Comparison of ENCODE assay signal across 25 cellular contexts in genomic region chr1:203035111-203036000, GRCh38. TPM values are rescaled to one million over a fixed set of nuclear protein-coding genes. Genes with fewer than 3 reads are reported as not detected.
DNase-seq lines count a peak whose midpoint lies in the region; ATAC-seq, FAIRE-seq and TF ChIP-seq lines count a peak whose summit lies in the region.
"Had no signal": no experiment of that assay in that cellular context is flagged by ENCODE, and none has a peak within 500 bp of the region (broad histone marks: within the 10 kb centered on the region; RNA-seq: fewer than 3 reads in every experiment).

No MANE protein-coding gene starts in this region.

- in situ Hi-C loops in K562 (cut with MboI), result no loop called here

- no peak overlapping the region for H2AFZ ChIP-seq in K562 (ENCODE audit: low read depth, low read length)
- H2AFZ ChIP-seq in smooth muscle cell (ENCODE audit: low read depth), result no peak overlapping the region
- H2AFZ ChIP-seq: PC-9 had no signal

- DNase-seq in right atrium auricular region (ENCODE audit: low spot score), result peak; percentile 43
- DNase-seq in Right ventricle myocardium superior, result no peak
- no peak for DNase-seq in K562 (ENCODE audit: extremely low read depth in 1 of 4, low spot score in 3 of 4)
- peak; percentile 59 for DNase-seq in kidney
- no peak for DNase-seq in smooth muscle cell (lab: John Stamatoyannopoulos, UW; ENCODE audit: unreplicated experiment)
- no peak for DNase-seq in NCI-H82 treated with DMSO at 0.1 percent for 48 hours (lab: John Stamatoyannopoulos, UW; ENCODE audit: unreplicated experiment)
- DNase-seq in NCI-H2107 (lab: John Stamatoyannopoulos, UW), result no peak
- DNase-seq in lower lobe of right lung, result no peak
- DNase-seq: activated CD4-positive, CD25-positive, alpha-beta regulatory T cell treated with anti-CD3 and anti-CD28 coated beads, Interleukin-2, amount 50 U/mL, for 72 hours; CD4-positive, alpha-beta memory T cell; central memory CD4-positive, alpha-beta T cell; HFFc6; Karpas-422; kidney glomerular epithelial cell; NCI-H1092 treated with DMSO at 0.1 percent for 48 hours; NCI-H2081; NCI-H748 treated with DMSO at 0.1 percent for 48 hours; PC-9; stimulated activated CD4-positive, alpha-beta T cell treated with anti-CD3 and anti-CD28 coated beads, Interleukin-4, amount 100 ng/mL, for 24 hours; uterus had no signal

- 13% methylated on average over 15 of the region's 15 CpGs for WGBS in K562 (ENCODE audit: insufficient coverage, low coverage, missing lambda C conversion rate)
- WGBS in smooth muscle cell (ENCODE audit: low lambda C conversion rate), result 65% methylated on average over 15 of the region's 15 CpGs

- TF ChIP-seq CTCF in right atrium auricular region (IDR thresholded peaks at IDR 0.05) (no peak), K562 (IDR thresholded peaks at IDR 0.05 in 2 of 3, conservative IDR thresholded peaks at IDR 0.05 in 1 of 3; ENCODE audit: insufficient read depth in 2 of 3, low read depth in 1 of 3, low read length in 3 of 3) (0 out of 6 replicates have a peak, but pooled peaks of 1 of the 3 experiments have one; percentile 11), kidney (IDR thresholded peaks at IDR 0.05; ENCODE audit: borderline replicate concordance, extremely low read depth, insufficient read depth) (no peak), smooth muscle cell (IDR thresholded peaks at IDR 0.05; ENCODE audit: borderline replicate concordance, insufficient read depth, poor library complexity, severe bottlenecking) (no peak), lower lobe of right lung (IDR thresholded peaks at IDR 0.05) (no peak)

- H3K9me3 ChIP-seq in right atrium auricular region, result no peaks in the 10 kb centered on the region
- no peaks in the 10 kb centered on the region for H3K9me3 ChIP-seq in K562 (replicated peaks; ENCODE audit: control insufficient read depth, insufficient read depth, low read depth, low read length)
- no peaks in the 10 kb centered on the region for H3K9me3 ChIP-seq in kidney (ENCODE audit: control insufficient read depth in 1 of 2, low read length in 2 of 2)
- H3K9me3 ChIP-seq in smooth muscle cell (replicated peaks; ENCODE audit: low read depth), result no peaks in the 10 kb centered on the region
- H3K9me3 ChIP-seq in lower lobe of right lung, result no peaks in the 10 kb centered on the region
- H3K9me3 ChIP-seq: uterus had no signal

- H3K79me2 ChIP-seq in K562 (ENCODE audit: control insufficient read depth, insufficient read depth, low read length) (no peaks in the 10 kb centered on the region), smooth muscle cell (ENCODE audit: low read depth) (peaks cover 13% of the 10 kb centered on the region)

- no TSS peak for BruUV-seq in K562 (replicated peaks; lab: Mats Ljungman, UMichigan)

- H4K20me1 ChIP-seq in K562 (replicated peaks; ENCODE audit: control insufficient read depth, insufficient read depth, low read length), result peaks cover 52% of the 10 kb centered on the region
- H4K20me1 ChIP-seq in smooth muscle cell (ENCODE audit: low read depth), result peaks cover 99% of the 10 kb centered on the region

- H3K9ac ChIP-seq in K562 (ENCODE audit: insufficient read depth in 1 of 2, low read depth in 2 of 2, low read length in 2 of 2), result no peak overlapping the region
- H3K9ac ChIP-seq in kidney (ENCODE audit: low read length in 2 of 2), result no peak overlapping the region
- H3K9ac ChIP-seq in smooth muscle cell (ENCODE audit: low read depth), result no peak overlapping the region

- H3K27ac ChIP-seq in right atrium auricular region, result peak overlapping the region; percentile 81 to 91
- no peak overlapping the region for H3K27ac ChIP-seq in K562 (ENCODE audit: extremely low read depth, low read depth, low read length)
- no peak overlapping the region for H3K27ac ChIP-seq in kidney (ENCODE audit: low read depth in 2 of 2, low read length in 2 of 2)
- peak overlapping the region; percentile 32 for H3K27ac ChIP-seq in smooth muscle cell (ENCODE audit: low read depth)
- H3K27ac ChIP-seq in lower lobe of right lung, result no peak overlapping the region
- H3K27ac ChIP-seq: PC-9, uterus had no signal

- CTCF ChIA-PET in K562 (lab: Yijun Ruan, JAX; ENCODE audit: low intra/inter-chr PET ratio), result no interaction called here

- POLR2A ChIA-PET in K562 (lab: Yijun Ruan, JAX), result interaction anchor here (0.6 to 2.6 kb wide), 11 partner anchors 7 to 271 kb away, joined by 3 to 13 read pairs (median 3); partner anchors contain the start of gene PPFIA4

- H3F3A ChIP-seq in smooth muscle cell (ENCODE audit: low read depth), result peaks cover 3% of the 10 kb centered on the region

- ATAC-seq in Right ventricle myocardium superior (ENCODE audit: poor library complexity) (no peak), K562 (no peak), lower lobe of right lung (no peak)
- ATAC-seq: activated T-helper 17 cell treated with anti-CD3 and anti-CD28 coated beads, Interleukin-2, amount 50 U/mL, for 72 hours had no signal

- intact Hi-C loops in Right ventricle myocardium superior (cut with DNase I), result loop anchor here (5.0 kb wide), 1 partner anchor 232 kb away; no protein-coding TSS in a partner anchor
- intact Hi-C loops in K562 (cut with micrococcal nuclease), result loop anchor here (5.0 to 10.0 kb wide), 2 partner anchors 82 to 299 kb away; no protein-coding TSS in a partner anchor
- intact Hi-C loops in kidney (cut with DNase I), result no loop called here
- intact Hi-C loops in lower lobe of right lung (cut with DNase I), result loop anchor here (10.0 kb wide), 1 partner anchor 169 kb away; no protein-coding TSS in a partner anchor

- H3K9me1 ChIP-seq in K562 (ENCODE audit: control insufficient read depth, insufficient read depth, low read length), result no peaks in the 10 kb centered on the region

- H3K27me3 ChIP-seq in right atrium auricular region (no peaks in the 10 kb centered on the region), K562 (ENCODE audit: control insufficient read depth in 2 of 2, insufficient read depth in 2 of 2, low read length in 2 of 2) (peaks cover 23 to 35% of the 10 kb centered on the region in 2 experiments; a peak in 4 of 5 replicates), smooth muscle cell (ENCODE audit: low read depth) (no peaks in the 10 kb centered on the region), lower lobe of right lung (ENCODE audit: low read depth) (peaks cover 5% of the 10 kb centered on the region)
- H3K27me3 ChIP-seq: uterus had no signal

- no peak for TF ChIP-seq POLR2A in K562 (conservative IDR thresholded peaks at IDR 0.05)

- H3K4me2 ChIP-seq in K562 (ENCODE audit: insufficient read depth, low read length) (no peak overlapping the region), smooth muscle cell (peak overlapping the region; percentile 56)
- H3K4me2 ChIP-seq: PC-9 had no signal

- no peak overlapping the region for H3K4me3 ChIP-seq in right atrium auricular region
- no peak overlapping the region for H3K4me3 ChIP-seq in K562
- no peak overlapping the region for H3K4me3 ChIP-seq in kidney (ENCODE audit: low read length in 2 of 2)
- no peak overlapping the region for H3K4me3 ChIP-seq in smooth muscle cell
- no peak overlapping the region for H3K4me3 ChIP-seq in lower lobe of right lung
- H3K4me3 ChIP-seq: PC-9, uterus had no signal

- no peak for TF ChIP-seq EP300 in K562 (IDR thresholded peaks at IDR 0.05; ENCODE audit: low read length)

- H3K4me1 ChIP-seq in right atrium auricular region (peaks cover 0 to 53% of the 10 kb centered on the region in 2 donors), K562 (replicated peaks in 1 of 2; ENCODE audit: control insufficient read depth in 2 of 2, insufficient read depth in 2 of 2, low read length in 2 of 2) (no peaks in the 10 kb centered on the region; a peak in 2 of 5 replicates), kidney (ENCODE audit: control insufficient read depth in 1 of 2, insufficient read depth in 1 of 2, low read depth in 1 of 2, low read length in 2 of 2) (peaks cover 0 to 2% of the 10 kb centered on the region in 2 donors), smooth muscle cell (ENCODE audit: low read depth) (peaks cover 8% of the 10 kb centered on the region), lower lobe of right lung (no peaks in the 10 kb centered on the region)
- H3K4me1 ChIP-seq: uterus had no signal

- H3K36me3 ChIP-seq in right atrium auricular region (no peaks in the 10 kb centered on the region), K562 (ENCODE audit: control insufficient read depth, insufficient read depth, low read length) (no peaks in the 10 kb centered on the region; the same call in 2 of the 3 replicates), kidney (ENCODE audit: control insufficient read depth in 1 of 2, insufficient read depth in 2 of 2, low read length in 2 of 2) (no peaks in the 10 kb centered on the region), smooth muscle cell (ENCODE audit: low read depth) (no peaks in the 10 kb centered on the region), lower lobe of right lung (no peaks in the 10 kb centered on the region)
- H3K36me3 ChIP-seq: uterus had no signal

- TF ChIP-seq RAD21 in K562 (CRISPR knock-in tag; conservative IDR thresholded peaks at IDR 0.05 in 1 of 2, IDR thresholded peaks at IDR 0.05 in 1 of 2), result no peak

- FAIRE-seq in K562 (lab: Jason Lieb, UNC), result no peak
- no peak for FAIRE-seq in kidney (lab: Jason Lieb, UNC)
- FAIRE-seq: endometrium, GM19239 had no signal

RNA-seq across cellular contexts. Expression of gene PPFIA4, which starts 9.1 kb away (rescaled TPM):
- total RNA-seq in right atrium auricular region (10 to 100 TPM; 16.3 to 19.2 TPM), Right ventricle myocardium superior (19.3 TPM), K562 (2014; rRNA removed) (0.94 and 1.00 TPM in 2 replicates), K562 (2014; rRNA removed; fragmentation: Illumina TruSeq; extraction: Trizol) (0.22 and 0.36 TPM in 2 replicates), K562 (2015; rRNA removed; fragmentation: Illumina TruSeq; extraction: Trizol) (0.43 and 0.60 TPM in 2 replicates), K562 (2021) (1.9 and 2.0 TPM in 2 replicates), kidney (1.7 TPM), smooth muscle cell (10.4 and 10.8 TPM in 2 replicates), lower lobe of right lung (1.3 TPM)
- 88.7 and 176 TPM in 2 replicates for total RNA-seq in K562 (2011; cell fraction: chromatin; rRNA removed; ENCODE audit: low replicate concordance)
- total RNA-seq in K562 (2011; cell fraction: nucleolus; rRNA removed), result 60.7 and 63.9 TPM in 2 replicates
- 62.3 and 64.9 TPM in 2 replicates for total RNA-seq in K562 (2011; cell fraction: nucleoplasm; rRNA removed)
- polyA plus RNA-seq in K562 (2011; rRNA removed) (12.0 and 15.5 TPM in 2 replicates), K562 (2014; fragmentation: Illumina TruSeq; extraction: Trizol) (0.69 and 0.70 TPM in 2 replicates), K562 (2014; fragmentation: Nextera tagmentation; extraction: Ambion mirVana) (under 1 TPM; 0.07 to 0.08 TPM), K562 (2014; rRNA removed) (1.2 and 5.3 TPM in 2 replicates), kidney (ENCODE audit: insufficient read depth, low read depth, low replicate concordance) (5.2 TPM), smooth muscle cell (6.5 and 9.0 TPM in 2 replicates)
- 4.9 and 6.3 TPM in 2 replicates for polyA plus RNA-seq in K562 (2011; cell fraction: cytosol; rRNA removed)
- 133 and 139 TPM in 2 replicates for polyA plus RNA-seq in K562 (2011; cell fraction: nucleus; rRNA removed)
- polyA plus RNA-seq in K562 (2012), result 3.8 and 4.7 TPM in 2 replicates
- 5.5 and 9.7 TPM in 2 replicates for polyA minus RNA-seq in K562 (2011; rRNA and poly(A)+ RNA removed)
- 5.2 and 6.8 TPM in 2 replicates for polyA minus RNA-seq in K562 (2011; cell fraction: cytosol; rRNA and poly(A)+ RNA removed)
- 32.0 and 45.5 TPM in 2 replicates for polyA minus RNA-seq in K562 (2011; cell fraction: nucleus; rRNA and poly(A)+ RNA removed)
- polyA plus RNA-seq: CD4-positive, alpha-beta memory T cell had no signal

RNA-seq across cellular contexts. Expression of gene TMEM183A, which starts 28.2 kb away (rescaled TPM):
- total RNA-seq in right atrium auricular region (10 to 100 TPM; 29.6 to 39.1 TPM), Right ventricle myocardium superior (21.8 TPM), K562 (2014; rRNA removed) (119 and 136 TPM in 2 replicates), K562 (2014; rRNA removed; fragmentation: Illumina TruSeq; extraction: Trizol) (127 and 136 TPM in 2 replicates), K562 (2015; rRNA removed; fragmentation: Illumina TruSeq; extraction: Trizol) (114 TPM in 2 replicates), K562 (2021) (124 and 143 TPM in 2 replicates), kidney (47.9 TPM), smooth muscle cell (55.0 and 68.6 TPM in 2 replicates), lower lobe of right lung (52.0 TPM)
- total RNA-seq in K562 (2011; cell fraction: chromatin; rRNA removed; ENCODE audit: low replicate concordance), result 131 and 149 TPM in 2 replicates
- total RNA-seq in K562 (2011; cell fraction: nucleolus; rRNA removed), result 80.0 and 91.2 TPM in 2 replicates
- 117 and 162 TPM in 2 replicates for total RNA-seq in K562 (2011; cell fraction: nucleoplasm; rRNA removed)
- polyA plus RNA-seq in K562 (2011; rRNA removed) (166 and 180 TPM in 2 replicates), K562 (2014; fragmentation: Illumina TruSeq; extraction: Trizol) (144 and 190 TPM in 2 replicates), K562 (2014; fragmentation: Nextera tagmentation; extraction: Ambion mirVana) (10 to 100 TPM; 23.4 to 31.8 TPM), K562 (2014; rRNA removed) (124 and 139 TPM in 2 replicates), kidney (ENCODE audit: insufficient read depth, low read depth, low replicate concordance) (47.5 TPM), smooth muscle cell (54.9 and 60.4 TPM in 2 replicates)
- 195 and 277 TPM in 2 replicates for polyA plus RNA-seq in K562 (2011; cell fraction: cytosol; rRNA removed)
- 226 and 265 TPM in 2 replicates for polyA plus RNA-seq in K562 (2011; cell fraction: nucleus; rRNA removed)
- 81.2 and 82.1 TPM in 2 replicates for polyA plus RNA-seq in K562 (2012)
- polyA minus RNA-seq in K562 (2011; rRNA and poly(A)+ RNA removed), result 195 and 208 TPM in 2 replicates
- polyA minus RNA-seq in K562 (2011; cell fraction: cytosol; rRNA and poly(A)+ RNA removed), result 63.5 and 86.2 TPM in 2 replicates
- polyA minus RNA-seq in K562 (2011; cell fraction: nucleus; rRNA and poly(A)+ RNA removed), result 54.9 and 85.7 TPM in 2 replicates

RNA-seq across cellular contexts. Expression of gene MYOG, which starts 50.5 kb away (rescaled TPM):
- total RNA-seq in right atrium auricular region (not detected), Right ventricle myocardium superior (not detected), K562 (2014; rRNA removed) (not detected in 2 replicates), K562 (2014; rRNA removed; fragmentation: Illumina TruSeq; extraction: Trizol) (not detected in 2 replicates), K562 (2015; rRNA removed; fragmentation: Illumina TruSeq; extraction: Trizol) (not detected in 2 replicates), K562 (2021) (not detected in 2 replicates), kidney (not detected), smooth muscle cell (not detected in 2 replicates), lower lobe of right lung (not detected)
- not detected in 2 replicates for total RNA-seq in K562 (2011; cell fraction: chromatin; rRNA removed; ENCODE audit: low replicate concordance)
- total RNA-seq in K562 (2011; cell fraction: nucleolus; rRNA removed), result not detected in 2 replicates
- not detected in 2 replicates for total RNA-seq in K562 (2011; cell fraction: nucleoplasm; rRNA removed)
- polyA plus RNA-seq in K562 (2011; rRNA removed) (not detected in 2 replicates), K562 (2014; fragmentation: Illumina TruSeq; extraction: Trizol) (not detected in 2 replicates), K562 (2014; fragmentation: Nextera tagmentation; extraction: Ambion mirVana) (not detected), K562 (2014; rRNA removed) (not detected in 2 replicates), kidney (ENCODE audit: insufficient read depth, low read depth, low replicate concordance) (not detected), smooth muscle cell (0.41 TPM in 1 of 2 replicates, not detected in the other)
- polyA plus RNA-seq in K562 (2011; cell fraction: cytosol; rRNA removed), result not detected in 2 replicates
- polyA plus RNA-seq in K562 (2011; cell fraction: nucleus; rRNA removed), result not detected in 2 replicates
- polyA plus RNA-seq in K562 (2012), result not detected in 2 replicates
- not detected in 2 replicates for polyA minus RNA-seq in K562 (2011; rRNA and poly(A)+ RNA removed)
- not detected in 2 replicates for polyA minus RNA-seq in K562 (2011; cell fraction: cytosol; rRNA and poly(A)+ RNA removed)
- not detected in 2 replicates for polyA minus RNA-seq in K562 (2011; cell fraction: nucleus; rRNA and poly(A)+ RNA removed)
- total RNA-seq: activated T-helper 17 cell treated with anti-CD3 and anti-CD28 coated beads, Interleukin-2, amount 50 U/mL, for 72 hours; CD4-positive, alpha-beta memory T cell; HFFc6; osteocyte; PC-9; uterus had no signal
- polyA plus RNA-seq: AG04450; CD4-positive, alpha-beta memory T cell had no signal

Comparison
In these comparisons a context has a peak if more than half of its experiments do, and no peak if none do; other contexts are left out.
1. DNase-seq: peak in right atrium auricular region (single experiment) and kidney (single experiment); none in Right ventricle myocardium superior (single experiment), K562 (0 of 4), smooth muscle cell (single experiment), NCI-H82 treated with DMSO at 0.1 percent for 48 hours (single experiment), NCI-H2107 (single experiment) and lower lobe of right lung (single experiment).
2. H3K27ac ChIP-seq: peak in right atrium auricular region (2 of 2) and smooth muscle cell (single experiment); none in K562 (single experiment), kidney (0 of 2) and lower lobe of right lung (single experiment).